In the genomic region with DNA sequence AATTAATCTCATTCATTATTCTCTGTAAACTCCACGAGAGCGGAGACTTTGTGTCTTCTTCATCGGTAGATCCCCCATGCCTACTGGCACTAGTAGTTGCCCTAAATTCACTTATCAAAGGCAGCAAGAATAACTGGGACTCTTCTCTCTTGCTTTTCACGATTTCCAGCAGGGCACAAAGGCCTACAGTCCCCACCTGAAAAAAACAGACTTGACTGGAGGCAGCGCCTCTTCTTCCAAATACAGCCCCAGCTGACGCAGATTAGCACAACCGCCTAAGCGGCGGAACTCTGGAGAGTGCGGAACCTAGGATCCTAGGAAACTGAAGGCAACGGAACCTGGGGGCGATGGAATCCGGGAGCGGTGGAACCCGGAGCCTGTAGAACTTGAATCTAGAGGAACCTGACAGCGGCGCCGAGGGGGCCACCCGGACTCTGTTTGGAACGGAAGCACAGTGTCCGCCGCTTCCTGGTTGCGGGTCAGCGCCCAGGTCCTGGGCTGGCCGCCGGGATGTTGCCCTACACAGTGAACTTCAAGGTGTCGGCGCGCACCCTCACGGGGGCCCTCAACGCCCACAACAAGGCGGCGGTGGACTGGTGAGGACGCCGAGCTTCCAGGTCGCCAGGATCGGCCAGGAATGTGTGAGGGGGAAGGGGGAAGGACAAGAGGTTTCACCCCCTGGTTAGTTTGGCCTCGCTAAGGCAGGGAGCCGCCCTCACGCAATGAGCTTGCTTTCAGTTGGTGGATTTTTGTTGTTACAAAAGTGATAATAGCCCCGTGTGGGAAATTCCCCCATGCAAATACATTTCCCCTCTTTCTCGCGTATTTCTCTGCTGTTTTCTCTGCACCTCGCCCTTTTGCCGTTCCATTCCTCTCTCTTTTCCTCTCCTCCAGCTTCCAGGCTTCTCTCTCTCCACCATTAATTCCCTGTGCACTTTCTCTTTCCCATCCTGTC, we compare ENCODE assay signal across 1 cellular context.
TF ChIP-seq lines count a peak whose summit lies in the region.

A gene with protein sequence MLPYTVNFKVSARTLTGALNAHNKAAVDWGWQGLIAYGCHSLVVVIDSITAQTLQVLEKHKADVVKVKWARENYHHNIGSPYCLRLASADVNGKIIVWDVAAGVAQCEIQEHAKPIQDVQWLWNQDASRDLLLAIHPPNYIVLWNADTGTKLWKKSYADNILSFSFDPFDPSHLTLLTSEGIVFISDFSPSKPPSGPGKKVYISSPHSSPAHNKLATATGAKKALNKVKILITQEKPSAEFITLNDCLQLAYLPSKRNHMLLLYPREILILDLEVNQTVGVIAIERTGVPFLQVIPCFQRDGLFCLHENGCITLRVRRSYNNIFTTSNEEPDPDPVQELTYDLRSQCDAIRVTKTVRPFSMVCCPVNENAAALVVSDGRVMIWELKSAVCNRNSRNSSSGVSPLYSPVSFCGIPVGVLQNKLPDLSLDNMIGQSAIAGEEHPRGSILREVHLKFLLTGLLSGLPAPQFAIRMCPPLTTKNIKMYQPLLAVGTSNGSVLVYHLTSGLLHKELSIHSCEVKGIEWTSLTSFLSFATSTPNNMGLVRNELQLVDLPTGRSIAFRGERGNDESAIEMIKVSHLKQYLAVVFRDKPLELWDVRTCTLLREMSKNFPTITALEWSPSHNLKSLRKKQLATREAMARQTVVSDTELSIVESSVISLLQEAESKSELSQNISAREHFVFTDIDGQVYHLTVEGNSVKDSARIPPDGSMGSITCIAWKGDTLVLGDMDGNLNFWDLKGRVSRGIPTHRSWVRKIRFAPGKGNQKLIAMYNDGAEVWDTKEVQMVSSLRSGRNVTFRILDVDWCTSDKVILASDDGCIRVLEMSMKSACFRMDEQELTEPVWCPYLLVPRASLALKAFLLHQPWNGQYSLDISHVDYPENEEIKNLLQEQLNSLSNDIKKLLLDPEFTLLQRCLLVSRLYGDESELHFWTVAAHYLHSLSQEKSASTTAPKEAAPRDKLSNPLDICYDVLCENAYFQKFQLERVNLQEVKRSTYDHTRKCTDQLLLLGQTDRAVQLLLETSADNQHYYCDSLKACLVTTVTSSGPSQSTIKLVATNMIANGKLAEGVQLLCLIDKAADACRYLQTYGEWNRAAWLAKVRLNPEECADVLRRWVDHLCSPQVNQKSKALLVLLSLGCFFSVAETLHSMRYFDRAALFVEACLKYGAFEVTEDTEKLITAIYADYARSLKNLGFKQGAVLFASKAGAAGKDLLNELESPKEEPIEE (plus strand): TSS at position 452 of the 955 bp plus-strand sequence. CDS start 59 bp downstream, at position 511.

TF ChIP-seq in endothelial cell of umbilical vein, 7 proteins besides CTCF, POLR2A, EP300 and RAD21 (continued from another document):
- TF ChIP-seq MYC (IDR thresholded peaks at IDR 0.05; ENCODE audit: low read depth, low read length) = no peak
- TF ChIP-seq, protein P1, sequence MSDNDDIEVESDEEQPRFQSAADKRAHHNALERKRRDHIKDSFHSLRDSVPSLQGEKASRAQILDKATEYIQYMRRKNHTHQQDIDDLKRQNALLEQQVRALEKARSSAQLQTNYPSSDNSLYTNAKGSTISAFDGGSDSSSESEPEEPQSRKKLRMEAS (IDR thresholded peaks at IDR 0.05; ENCODE audit: insufficient read depth, insufficient read length) = no peak
- TF ChIP-seq GATA2 (IDR thresholded peaks at IDR 0.05; ENCODE audit: insufficient read depth, insufficient read length, low read depth, low read length) = peak; percentile 28
- no peak for TF ChIP-seq EZH2 (IDR thresholded peaks at IDR 0.05; ENCODE audit: borderline replicate concordance, low read depth, low read length, severe bottlenecking)
